In the genomic region with DNA sequence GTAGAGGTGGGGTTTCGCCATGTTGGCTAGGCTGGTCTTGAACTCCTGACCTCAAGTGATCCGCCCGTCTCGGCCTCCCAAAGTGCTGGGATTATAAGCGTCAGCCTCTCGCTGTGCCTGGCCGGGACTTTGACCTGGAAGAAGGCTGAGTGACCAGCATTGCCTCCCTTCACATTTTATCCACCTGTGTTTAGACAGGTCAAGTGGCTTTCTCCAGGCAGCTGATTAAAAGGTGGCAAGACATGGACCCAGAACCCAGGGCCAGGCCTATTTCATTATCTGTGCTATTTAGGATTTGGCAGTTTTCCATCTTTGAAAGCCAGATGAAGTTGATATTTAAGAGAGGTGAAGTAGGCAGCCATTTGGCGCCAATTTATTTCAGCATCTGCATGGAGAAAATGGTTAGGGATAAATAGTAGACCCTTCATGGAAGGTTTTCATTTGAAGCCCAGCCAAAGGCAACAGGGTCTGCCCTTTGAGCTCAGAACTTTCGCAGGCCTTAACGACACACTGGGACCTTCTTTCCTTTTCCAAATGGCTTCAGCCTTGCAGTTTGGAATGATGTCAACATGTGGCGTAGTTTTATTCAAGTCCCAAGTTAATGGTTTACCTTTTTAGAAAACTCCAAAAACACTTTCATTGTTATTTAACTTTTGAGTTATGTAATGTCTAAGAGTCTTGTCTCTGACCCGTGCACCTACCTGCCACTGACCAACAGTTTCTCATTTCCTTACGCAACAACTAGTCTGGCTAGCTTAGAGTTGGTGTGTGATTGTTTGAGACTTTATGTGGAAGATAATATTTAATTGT, we compare ENCODE assay signal across 1 cellular context.
TF ChIP-seq lines count a peak whose summit lies in the region.

No MANE protein-coding gene starts in this region.

TF ChIP-seq in HepG2, 621 proteins besides CTCF, POLR2A, EP300 and RAD21 (continued from another document and continues in another):
- TF ChIP-seq CCDC6 (CRISPR knock-in tag; IDR thresholded peaks at IDR 0.05) (no peak), MIER2 (CRISPR knock-in tag; IDR thresholded peaks at IDR 0.05) (peak; percentile 80; the same call in 1 of the 2 replicates), DRAP1 (CRISPR knock-in tag; IDR thresholded peaks at IDR 0.05) (peak; percentile 74), MZF1 (CRISPR knock-in tag; IDR thresholded peaks at IDR 0.05; ENCODE audit: borderline replicate concordance) (no peak), SUZ12 (IDR thresholded peaks at IDR 0.05; ENCODE audit: low read depth, low read length) (no peak), ZNF576 (CRISPR knock-in tag; IDR thresholded peaks at IDR 0.05) (no peak), ZNF251 (CRISPR knock-in tag; IDR thresholded peaks at IDR 0.05) (no peak), ZNF891 (CRISPR knock-in tag; IDR thresholded peaks at IDR 0.05) (no peak), ZMYM2 (CRISPR knock-in tag; IDR thresholded peaks at IDR 0.05) (0 out of 2 replicates have a peak, but pooled peaks have one; percentile 39), ZNF333 (CRISPR knock-in tag; IDR thresholded peaks at IDR 0.05; ENCODE audit: borderline replicate concordance) (no peak), ZNF235 (CRISPR knock-in tag; IDR thresholded peaks at IDR 0.05; ENCODE audit: borderline replicate concordance) (no peak), CBX2 (IDR thresholded peaks at IDR 0.05; ENCODE audit: low read depth, low read length) (no peak), CBX2 (CRISPR knock-in tag; IDR thresholded peaks at IDR 0.05; ENCODE audit: low read depth) (no peak), ZNF644 (CRISPR knock-in tag; IDR thresholded peaks at IDR 0.05; ENCODE audit: low read depth) (peak; percentile 84), AGO2 (optimal IDR thresholded peaks at IDR 0.05; ENCODE audit: low read depth, low read length) (no peak), ZNF746 (CRISPR knock-in tag; IDR thresholded peaks at IDR 0.05) (no peak), ZNF460 (CRISPR knock-in tag; IDR thresholded peaks at IDR 0.05; ENCODE audit: borderline replicate concordance) (no peak; the same call in 1 of the 2 replicates), MEIS1 (CRISPR knock-in tag; IDR thresholded peaks at IDR 0.05; ENCODE audit: borderline replicate concordance) (no peak), TCF7L2 (IDR thresholded peaks at IDR 0.05; ENCODE audit: low read depth, low read length) (no peak), ATF2 (CRISPR knock-in tag; IDR thresholded peaks at IDR 0.05) (peak; percentile 83), DMAP1 (CRISPR knock-in tag; IDR thresholded peaks at IDR 0.05) (no peak), SNRNP70 (IDR thresholded peaks at IDR 0.05; ENCODE audit: low read depth, low read length) (no peak), TMF1 (CRISPR knock-in tag; IDR thresholded peaks at IDR 0.05; ENCODE audit: low read depth) (no peak), GLI4 (CRISPR knock-in tag; IDR thresholded peaks at IDR 0.05; ENCODE audit: borderline replicate concordance) (no peak), KMT2B (CRISPR knock-in tag; IDR thresholded peaks at IDR 0.05) (0 out of 2 replicates have a peak, but pooled peaks have one; percentile 17), RXRB (CRISPR knock-in tag; IDR thresholded peaks at IDR 0.05; ENCODE audit: borderline replicate concordance) (peak; percentile 92), NR2F1 (CRISPR knock-in tag; IDR thresholded peaks at IDR 0.05) (peak in 1 of 2 experiments; percentile 56; a peak in 2 of 4 replicates), ZNF546 (CRISPR knock-in tag; conservative IDR thresholded peaks at IDR 0.05) (no peak), ISL2 (CRISPR knock-in tag; IDR thresholded peaks at IDR 0.05) (peak; percentile 66; the same call in 1 of the 2 replicates), GABPB1 (CRISPR knock-in tag; IDR thresholded peaks at IDR 0.05) (no peak), KDM6A (CRISPR knock-in tag; IDR thresholded peaks at IDR 0.05; ENCODE audit: low read depth) (peak; percentile 65), ZNF580 (CRISPR knock-in tag; IDR thresholded peaks at IDR 0.05; ENCODE audit: borderline replicate concordance, low read depth) (peak; percentile 64), CCAR2 (optimal IDR thresholded peaks at IDR 0.05; ENCODE audit: low read depth, low read length) (no peak)
- TF ChIP-seq, protein P1, sequence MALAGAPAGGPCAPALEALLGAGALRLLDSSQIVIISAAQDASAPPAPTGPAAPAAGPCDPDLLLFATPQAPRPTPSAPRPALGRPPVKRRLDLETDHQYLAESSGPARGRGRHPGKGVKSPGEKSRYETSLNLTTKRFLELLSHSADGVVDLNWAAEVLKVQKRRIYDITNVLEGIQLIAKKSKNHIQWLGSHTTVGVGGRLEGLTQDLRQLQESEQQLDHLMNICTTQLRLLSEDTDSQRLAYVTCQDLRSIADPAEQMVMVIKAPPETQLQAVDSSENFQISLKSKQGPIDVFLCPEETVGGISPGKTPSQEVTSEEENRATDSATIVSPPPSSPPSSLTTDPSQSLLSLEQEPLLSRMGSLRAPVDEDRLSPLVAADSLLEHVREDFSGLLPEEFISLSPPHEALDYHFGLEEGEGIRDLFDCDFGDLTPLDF (CRISPR knock-in tag; IDR thresholded peaks at IDR 0.05) = peak; percentile 56; the same call in 1 of the 2 replicates
- TF ChIP-seq, protein P2, sequence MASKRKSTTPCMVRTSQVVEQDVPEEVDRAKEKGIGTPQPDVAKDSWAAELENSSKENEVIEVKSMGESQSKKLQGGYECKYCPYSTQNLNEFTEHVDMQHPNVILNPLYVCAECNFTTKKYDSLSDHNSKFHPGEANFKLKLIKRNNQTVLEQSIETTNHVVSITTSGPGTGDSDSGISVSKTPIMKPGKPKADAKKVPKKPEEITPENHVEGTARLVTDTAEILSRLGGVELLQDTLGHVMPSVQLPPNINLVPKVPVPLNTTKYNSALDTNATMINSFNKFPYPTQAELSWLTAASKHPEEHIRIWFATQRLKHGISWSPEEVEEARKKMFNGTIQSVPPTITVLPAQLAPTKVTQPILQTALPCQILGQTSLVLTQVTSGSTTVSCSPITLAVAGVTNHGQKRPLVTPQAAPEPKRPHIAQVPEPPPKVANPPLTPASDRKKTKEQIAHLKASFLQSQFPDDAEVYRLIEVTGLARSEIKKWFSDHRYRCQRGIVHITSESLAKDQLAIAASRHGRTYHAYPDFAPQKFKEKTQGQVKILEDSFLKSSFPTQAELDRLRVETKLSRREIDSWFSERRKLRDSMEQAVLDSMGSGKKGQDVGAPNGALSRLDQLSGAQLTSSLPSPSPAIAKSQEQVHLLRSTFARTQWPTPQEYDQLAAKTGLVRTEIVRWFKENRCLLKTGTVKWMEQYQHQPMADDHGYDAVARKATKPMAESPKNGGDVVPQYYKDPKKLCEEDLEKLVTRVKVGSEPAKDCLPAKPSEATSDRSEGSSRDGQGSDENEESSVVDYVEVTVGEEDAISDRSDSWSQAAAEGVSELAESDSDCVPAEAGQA (IDR thresholded peaks at IDR 0.05; ENCODE audit: low read depth) = no peak; the same call in 1 of the 2 replicates
- TF ChIP-seq, protein P2 (CRISPR knock-in tag; IDR thresholded peaks at IDR 0.05; ENCODE audit: borderline replicate concordance) = 0 out of 2 replicates have a peak, but pooled peaks have one; percentile 17
- TF ChIP-seq, protein P3, sequence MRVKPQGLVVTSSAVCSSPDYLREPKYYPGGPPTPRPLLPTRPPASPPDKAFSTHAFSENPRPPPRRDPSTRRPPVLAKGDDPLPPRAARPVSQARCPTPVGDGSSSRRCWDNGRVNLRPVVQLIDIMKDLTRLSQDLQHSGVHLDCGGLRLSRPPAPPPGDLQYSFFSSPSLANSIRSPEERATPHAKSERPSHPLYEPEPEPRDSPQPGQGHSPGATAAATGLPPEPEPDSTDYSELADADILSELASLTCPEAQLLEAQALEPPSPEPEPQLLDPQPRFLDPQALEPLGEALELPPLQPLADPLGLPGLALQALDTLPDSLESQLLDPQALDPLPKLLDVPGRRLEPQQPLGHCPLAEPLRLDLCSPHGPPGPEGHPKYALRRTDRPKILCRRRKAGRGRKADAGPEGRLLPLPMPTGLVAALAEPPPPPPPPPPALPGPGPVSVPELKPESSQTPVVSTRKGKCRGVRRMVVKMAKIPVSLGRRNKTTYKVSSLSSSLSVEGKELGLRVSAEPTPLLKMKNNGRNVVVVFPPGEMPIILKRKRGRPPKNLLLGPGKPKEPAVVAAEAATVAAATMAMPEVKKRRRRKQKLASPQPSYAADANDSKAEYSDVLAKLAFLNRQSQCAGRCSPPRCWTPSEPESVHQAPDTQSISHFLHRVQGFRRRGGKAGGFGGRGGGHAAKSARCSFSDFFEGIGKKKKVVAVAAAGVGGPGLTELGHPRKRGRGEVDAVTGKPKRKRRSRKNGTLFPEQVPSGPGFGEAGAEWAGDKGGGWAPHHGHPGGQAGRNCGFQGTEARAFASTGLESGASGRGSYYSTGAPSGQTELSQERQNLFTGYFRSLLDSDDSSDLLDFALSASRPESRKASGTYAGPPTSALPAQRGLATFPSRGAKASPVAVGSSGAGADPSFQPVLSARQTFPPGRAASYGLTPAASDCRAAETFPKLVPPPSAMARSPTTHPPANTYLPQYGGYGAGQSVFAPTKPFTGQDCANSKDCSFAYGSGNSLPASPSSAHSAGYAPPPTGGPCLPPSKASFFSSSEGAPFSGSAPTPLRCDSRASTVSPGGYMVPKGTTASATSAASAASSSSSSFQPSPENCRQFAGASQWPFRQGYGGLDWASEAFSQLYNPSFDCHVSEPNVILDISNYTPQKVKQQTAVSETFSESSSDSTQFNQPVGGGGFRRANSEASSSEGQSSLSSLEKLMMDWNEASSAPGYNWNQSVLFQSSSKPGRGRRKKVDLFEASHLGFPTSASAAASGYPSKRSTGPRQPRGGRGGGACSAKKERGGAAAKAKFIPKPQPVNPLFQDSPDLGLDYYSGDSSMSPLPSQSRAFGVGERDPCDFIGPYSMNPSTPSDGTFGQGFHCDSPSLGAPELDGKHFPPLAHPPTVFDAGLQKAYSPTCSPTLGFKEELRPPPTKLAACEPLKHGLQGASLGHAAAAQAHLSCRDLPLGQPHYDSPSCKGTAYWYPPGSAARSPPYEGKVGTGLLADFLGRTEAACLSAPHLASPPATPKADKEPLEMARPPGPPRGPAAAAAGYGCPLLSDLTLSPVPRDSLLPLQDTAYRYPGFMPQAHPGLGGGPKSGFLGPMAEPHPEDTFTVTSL (CRISPR knock-in tag; IDR thresholded peaks at IDR 0.05; ENCODE audit: borderline replicate concordance) = 0 out of 2 replicates have a peak, but pooled peaks have one; percentile 79
- TF ChIP-seq, protein P4, sequence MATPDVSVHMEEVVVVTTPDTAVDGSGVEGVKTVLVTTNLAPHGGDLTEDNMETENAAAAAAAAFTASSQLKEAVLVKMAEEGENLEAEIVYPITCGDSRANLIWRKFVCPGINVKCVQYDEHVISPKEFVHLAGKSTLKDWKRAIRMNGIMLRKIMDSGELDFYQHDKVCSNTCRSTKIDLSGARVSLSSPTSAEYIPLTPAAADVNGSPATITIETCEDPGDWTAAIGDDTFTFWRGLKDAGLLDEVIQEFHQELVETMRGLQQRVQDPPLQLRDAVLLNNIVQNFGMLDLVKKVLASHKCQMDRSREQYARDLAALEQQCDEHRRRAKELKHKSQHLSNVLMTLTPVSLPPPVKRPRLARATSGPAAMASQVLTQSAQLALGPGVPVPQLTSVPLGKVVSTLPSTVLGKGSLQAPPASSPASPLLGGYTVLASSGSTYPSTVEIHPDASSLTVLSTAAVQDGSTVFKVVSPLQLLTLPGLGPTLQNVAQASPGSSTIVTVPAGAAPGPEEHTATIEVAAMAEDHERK (CRISPR knock-in tag; IDR thresholded peaks at IDR 0.05; ENCODE audit: low read depth) = no peak
- TF ChIP-seq, protein P5, sequence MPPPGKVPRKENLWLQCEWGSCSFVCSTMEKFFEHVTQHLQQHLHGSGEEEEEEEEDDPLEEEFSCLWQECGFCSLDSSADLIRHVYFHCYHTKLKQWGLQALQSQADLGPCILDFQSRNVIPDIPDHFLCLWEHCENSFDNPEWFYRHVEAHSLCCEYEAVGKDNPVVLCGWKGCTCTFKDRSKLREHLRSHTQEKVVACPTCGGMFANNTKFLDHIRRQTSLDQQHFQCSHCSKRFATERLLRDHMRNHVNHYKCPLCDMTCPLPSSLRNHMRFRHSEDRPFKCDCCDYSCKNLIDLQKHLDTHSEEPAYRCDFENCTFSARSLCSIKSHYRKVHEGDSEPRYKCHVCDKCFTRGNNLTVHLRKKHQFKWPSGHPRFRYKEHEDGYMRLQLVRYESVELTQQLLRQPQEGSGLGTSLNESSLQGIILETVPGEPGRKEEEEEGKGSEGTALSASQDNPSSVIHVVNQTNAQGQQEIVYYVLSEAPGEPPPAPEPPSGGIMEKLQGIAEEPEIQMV (CRISPR knock-in tag; IDR thresholded peaks at IDR 0.05; ENCODE audit: low read depth) = no peak
